Comparison of ENCODE assay signal across 9 cellular contexts in genomic region chr22:24400726-24401596, GRCh38. TPM values are rescaled to one million over a fixed set of nuclear protein-coding genes. Genes with fewer than 3 reads are reported as not detected.
DNase-seq lines count a peak whose midpoint lies in the region; ATAC-seq and TF ChIP-seq lines count a peak whose summit lies in the region.
"Had no signal": no experiment of that assay in that cellular context is flagged by ENCODE, and none has a peak within 500 bp of the region (broad histone marks: within the 10 kb centered on the region; RNA-seq: fewer than 3 reads in every experiment).

No MANE protein-coding gene starts in this region.

- intact Hi-C loops in activated CD8-positive, alpha-beta T cell treated with anti-CD3 and anti-CD28 coated beads for 36 hours (cut with micrococcal nuclease), result no loop called here
- intact Hi-C loops in left colon (cut with DNase I, micrococcal nuclease), result no loop called here

- TF ChIP-seq CTCF in activated CD8-positive, alpha-beta T cell treated with anti-CD3 and anti-CD28 coated beads for 36 hours (IDR thresholded peaks at IDR 0.05), result no peak
- no peak for TF ChIP-seq CTCF in liver (IDR thresholded peaks at IDR 0.05; ENCODE audit: low read depth, low read length, missing input control)

- H4K20me1 ChIP-seq in BLaER1, result peaks cover under 1% of the 10 kb centered on the region; the same call in 1 of the 2 replicates

- peaks cover 32% of the 10 kb centered on the region for H3K36me3 Mint-ChIP-seq in activated CD8-positive, alpha-beta T cell treated with anti-CD3 and anti-CD28 coated beads for 36 hours (ENCODE audit: low read depth)

- H3K4me3 ChIP-seq in BLaER1 (no peak overlapping the region), liver (ENCODE audit: low read depth in 1 of 3, low read length in 3 of 3) (no peak overlapping the region)
- H3K4me3 ChIP-seq: neural progenitor cell had no signal

- DNase-seq in activated CD8-positive, alpha-beta T cell treated with anti-CD3 and anti-CD28 coated beads for 36 hours, result no peak
- DNase-seq in NCI-H1417 (lab: John Stamatoyannopoulos, UW) (no peak), DMS53 treated with DMSO at 0.1 percent for 48 hours (lab: John Stamatoyannopoulos, UW; ENCODE audit: unreplicated experiment) (no peak), left colon (no peak)

- no peak for TF ChIP-seq RAD21 in liver (IDR thresholded peaks at IDR 0.05)

- 67% methylated on average over 9 of the region's 9 CpGs for WGBS in liver

- H3K4me1 ChIP-seq in BLaER1 (peaks cover 57% of the 10 kb centered on the region), liver (ENCODE audit: control insufficient read depth in 4 of 4, insufficient read depth in 4 of 4, low read length in 3 of 4) (peaks cover 0 to 2% (median 0%) of the 10 kb centered on the region in 4 donors)
- H3K4me1 ChIP-seq: neural progenitor cell had no signal

- peak overlapping the region; percentile 12 for H3K4me3 Mint-ChIP-seq in activated CD8-positive, alpha-beta T cell treated with anti-CD3 and anti-CD28 coated beads for 36 hours
- H3K4me3 Mint-ChIP-seq: neural progenitor cell had no signal

- H3K9me3 Mint-ChIP-seq in activated CD8-positive, alpha-beta T cell treated with anti-CD3 and anti-CD28 coated beads for 36 hours, result no peaks in the 10 kb centered on the region
- H3K9me3 Mint-ChIP-seq: neural progenitor cell had no signal

- H3K27me3 ChIP-seq in BLaER1, result no peaks in the 10 kb centered on the region
- H3K27me3 ChIP-seq in liver (ENCODE audit: control insufficient read depth in 4 of 4, insufficient read depth in 4 of 4, low read length in 3 of 4), result no peaks in the 10 kb centered on the region
- H3K27me3 ChIP-seq: neural progenitor cell had no signal

- H3K36me3 ChIP-seq in BLaER1 (peaks cover 76% of the 10 kb centered on the region), liver (ENCODE audit: control insufficient read depth in 4 of 4, insufficient read depth in 3 of 4, low read depth in 1 of 4, low read length in 3 of 4) (peaks cover 0 to 20% (median 9%) of the 10 kb centered on the region in 4 donors)
- H3K36me3 ChIP-seq: neural progenitor cell had no signal

- POLR2A ChIA-PET in activated CD8-positive, alpha-beta T cell treated with anti-CD3 and anti-CD28 coated beads for 36 hours (lab: Charles Lee), result interaction anchor here (1.2 kb wide), 1 partner anchor 48 kb away, joined by 4 read pairs; no protein-coding TSS in a partner anchor

- H3K9ac ChIP-seq in BLaER1 (no peak overlapping the region), liver (ENCODE audit: low read depth in 1 of 2, low read length in 2 of 2) (no peak overlapping the region)
- H3K9ac ChIP-seq: neural progenitor cell had no signal

- H3K27me3 Mint-ChIP-seq in activated CD8-positive, alpha-beta T cell treated with anti-CD3 and anti-CD28 coated beads for 36 hours, result no peaks in the 10 kb centered on the region

- CTCF ChIA-PET in activated CD8-positive, alpha-beta T cell treated with anti-CD3 and anti-CD28 coated beads for 36 hours (lab: Charles Lee), result interaction anchor here (1.3 kb wide), 1 partner anchor 211 kb away, joined by 3 read pairs; no protein-coding TSS in a partner anchor

- peak overlapping the region; percentile 77 for H3K4me2 ChIP-seq in BLaER1
- H3K4me2 ChIP-seq: neural progenitor cell had no signal

- H3K4me1 Mint-ChIP-seq in activated CD8-positive, alpha-beta T cell treated with anti-CD3 and anti-CD28 coated beads for 36 hours (ENCODE audit: low read depth), result peaks cover 41% of the 10 kb centered on the region
- H3K4me1 Mint-ChIP-seq: neural progenitor cell had no signal

- peak overlapping the region; percentile 70 for H3K27ac Mint-ChIP-seq in activated CD8-positive, alpha-beta T cell treated with anti-CD3 and anti-CD28 coated beads for 36 hours
- H3K27ac Mint-ChIP-seq: neural progenitor cell had no signal

- H3K27ac ChIP-seq in BLaER1 (peak overlapping the region; percentile 15), liver (ENCODE audit: low read depth in 1 of 2, low read length in 2 of 2) (peak overlapping the region; percentile 33 to 72)
- H3K27ac ChIP-seq: neural progenitor cell had no signal

- ATAC-seq in GM19324 (IDR thresholded peaks at IDR 0.05; ENCODE audit: low FRiP score, unreplicated experiment) (peak; percentile 39), GM21528 (IDR thresholded peaks at IDR 0.05; ENCODE audit: low FRiP score, unreplicated experiment) (no peak), left colon (no peak)
- peak; percentile 10 for ATAC-seq in activated CD8-positive, alpha-beta T cell treated with anti-CD3 and anti-CD28 coated beads for 36 hours

- H3K9me3 ChIP-seq in BLaER1, result peaks cover 8% of the 10 kb centered on the region; the same call in 1 of the 2 replicates
- no peaks in the 10 kb centered on the region for H3K9me3 ChIP-seq in liver (ENCODE audit: control insufficient read depth in 4 of 4, low read length in 3 of 4)

TF ChIP-seq in liver, 16 proteins besides CTCF, POLR2A, EP300 and RAD21:
- TF ChIP-seq FOXA1 (IDR thresholded peaks at IDR 0.05), result no peak
- no peak for TF ChIP-seq ZBTB33 (IDR thresholded peaks at IDR 0.05)
- TF ChIP-seq YY1 (IDR thresholded peaks at IDR 0.05), result no peak
- no peak for TF ChIP-seq HNF4A (conservative IDR thresholded peaks at IDR 0.05)
- no peak for TF ChIP-seq TAF1 (conservative IDR thresholded peaks at IDR 0.05)

RNA-seq across cellular contexts. Expression of gene ADORA2A, which starts 26.4 kb away (rescaled TPM):
- 10 to 100 TPM; 41.4 to 42.9 TPM for total RNA-seq in activated CD8-positive, alpha-beta T cell treated with anti-CD3 and anti-CD28 coated beads for 36 hours
- total RNA-seq in liver (1 to 10 TPM; 4.4 to 5.4 TPM), left colon (1 to 10 TPM; 2.5 to 4.0 TPM)
- 1 to 10 TPM; 3.4 to 3.5 TPM for polyA plus RNA-seq in liver

Comparison
In these comparisons a context has a peak if more than half of its experiments do, and no peak if none do; other contexts are left out.
1. ATAC-seq: peak in GM19324 (single experiment) and activated CD8-positive, alpha-beta T cell treated with anti-CD3 and anti-CD28 coated beads for 36 hours (single experiment); none in GM21528 (single experiment) and left colon (single experiment).
2. RNA of gene ADORA2A, which starts 26.4 kb away (total RNA-seq): 41.4 to 42.9 TPM in activated CD8-positive, alpha-beta T cell treated with anti-CD3 and anti-CD28 coated beads for 36 hours; 4.4 to 5.4 TPM in liver and 2.5 to 4.0 TPM in left colon; every median in the first group is over 4 times any median in the second.